In genomic region chr11:113773416-113774173, GRCh38 we compare ENCODE assay signal across 8 cellular contexts. TPM values are rescaled to one million over a fixed set of nuclear protein-coding genes. Genes with fewer than 3 reads are reported as not detected.
A peak's percentile ranks its signal among the peaks of the same experiment; 100 is the strongest.
DNase-seq lines count a peak whose midpoint lies in the region; ATAC-seq, FAIRE-seq and TF ChIP-seq lines count a peak whose summit lies in the region.

ZW10 (minus strand) TSS chr11:113773692; CDS start chr11:113773666, 26 bp downstream.

- in situ Hi-C loops in IMR-90 (cut with MboI; ENCODE audit: low sequenced_read_pairs): no loop called here

- POLR2A ChIA-PET in IMR-90 (lab: Charles Lee; ENCODE audit: unreplicated experiment): no interaction called here
- POLR2A ChIA-PET in OCI-LY7 (lab: Charles Lee): interaction anchor here (1.2 kb wide), 1 partner anchor 154 kb away, joined by 3 read pairs; no protein-coding TSS in a partner anchor
- POLR2A ChIA-PET in endothelial cell of umbilical vein (lab: Charles Lee): interaction anchor here (0.7 kb wide), 1 partner anchor 83 kb away, joined by 3 read pairs; no protein-coding TSS in a partner anchor

- BruUV-seq in IMR-90 (replicated peaks; lab: Mats Ljungman, UMichigan): no TSS peak
- no TSS peak for BruUV-seq in OCI-LY7 (replicated peaks; lab: Mats Ljungman, UMichigan)
- BruUV-seq in endothelial cell of umbilical vein (replicated peaks; lab: Mats Ljungman, UMichigan): TSS peak; percentile 39

- 0 out of 2 replicates have a peak within 1 kb of the TSS, but pooled peaks have one; percentile 44 for H4K5ac ChIP-seq in IMR-90 (ENCODE audit: low read depth, low read length)

- H3K4me3 ChIP-seq in IMR-90 (ENCODE audit: insufficient read depth, low read depth, low read length): peak within 1 kb of the TSS; percentile 90
- H3K4me3 ChIP-seq in OCI-LY7 (ENCODE audit: low read depth, low read length, poor library complexity, severe bottlenecking): peak within 1 kb of the TSS; percentile 99
- peak within 1 kb of the TSS; percentile 61 to 97 (median 87) for H3K4me3 ChIP-seq in endothelial cell of umbilical vein (replicated peaks in 1 of 3; ENCODE audit: insufficient read depth in 1 of 3, low read depth in 1 of 3, low read length in 3 of 3)

- 0% methylated on average over 15 of the region's 46 CpGs; no CpG with 5 or more reads in 1 of the 2 experiments for WGBS in IMR-90 (ENCODE audit: extremely low coverage in 2 of 2, insufficient read length in 1 of 2), 2 experiments

- DNase-seq in DMS153 (lab: John Stamatoyannopoulos, UW) (peak; percentile 93), IMR-90 (peak; percentile 96), OCI-LY7 (ENCODE audit: low spot score) (peak; percentile 94), activated T-cell treated with anti-CD3 and anti-CD28 coated beads for 1 hour (ENCODE audit: low read depth) (peak; percentile 86), endothelial cell of umbilical vein (ENCODE audit: low read depth, low spot score) (peak; percentile 99), midbrain (lab: John Stamatoyannopoulos, UW) (peak; percentile 96)
- DNase-seq in stimulated activated CD8-positive, alpha-beta memory T cell treated with anti-CD3 and anti-CD28 coated beads, Interleukin-2, amount 100 ng/mL, for 1 hour (ENCODE audit: low read depth in 2 of 2): peak; percentile 80 to 83

- peak within 1 kb of the TSS; percentile 65; the same call in 1 of the 2 replicates for H3K18ac ChIP-seq in IMR-90 (ENCODE audit: low read depth, low read length)

- peak; percentile 99 for ATAC-seq in GM21528 (IDR thresholded peaks at IDR 0.05; ENCODE audit: low FRiP score, unreplicated experiment)
- peak; percentile 100 for ATAC-seq in IMR-90 (ENCODE audit: low read depth)

- H3K27me3 ChIP-seq in IMR-90 (ENCODE audit: control insufficient read depth, insufficient read depth, low read length) (peaks cover 3% of the 10 kb centered on the region), endothelial cell of umbilical vein (ENCODE audit: control insufficient read depth in 2 of 2, insufficient read depth in 2 of 2, low read length in 2 of 2) (peaks cover 11 to 22% of the 10 kb centered on the region in 2 experiments)

- H3K79me2 ChIP-seq in OCI-LY7 (ENCODE audit: insufficient read depth, low read depth, low read length) (peaks cover 24% of the 10 kb centered on the region; the same call in 1 of the 2 replicates), endothelial cell of umbilical vein (ENCODE audit: control insufficient read depth, insufficient read depth, low read length) (peaks cover 24% of the 10 kb centered on the region)

- no peak for TF ChIP-seq RAD21 in IMR-90 (IDR thresholded peaks at IDR 0.05; ENCODE audit: low read length)

- no peaks in the 10 kb centered on the region; the same call in 1 of the 2 replicates for H3K36me3 ChIP-seq in IMR-90 (ENCODE audit: control insufficient read depth, insufficient read depth, low read length)
- H3K36me3 ChIP-seq in OCI-LY7 (ENCODE audit: insufficient read depth, low read length): peaks cover 27% of the 10 kb centered on the region; the same call in 1 of the 2 replicates
- H3K36me3 ChIP-seq in endothelial cell of umbilical vein (ENCODE audit: control insufficient read depth in 2 of 2, extremely low read depth in 1 of 2, insufficient read depth in 2 of 2, low read length in 2 of 2): no peaks in the 10 kb centered on the region

- H2BK120ac ChIP-seq in IMR-90 (ENCODE audit: low read depth, low read length): peak within 1 kb of the TSS; percentile 15; the same call in 1 of the 2 replicates

- H3K79me1 ChIP-seq in IMR-90 (ENCODE audit: low read depth in 1 of 2, low read length in 2 of 2): peaks cover 6 to 23% of the 10 kb centered on the region in 2 experiments

- dilution Hi-C loops in IMR-90 (cut with HindIII; ENCODE audit: low sequenced_read_pairs, unreplicated experiment) (no loop called here), endothelial cell of umbilical vein (cut with MboI; ENCODE audit: extremely low pct_ligation_motif_present, low sequenced_read_pairs) (no loop called here)

- peak within 1 kb of the TSS; percentile 85 for H3K14ac ChIP-seq in IMR-90 (replicated peaks; ENCODE audit: low read depth, low read length)

- peak within 1 kb of the TSS; percentile 45 to 92; a peak in 3 of 4 replicates for H4K8ac ChIP-seq in IMR-90 (ENCODE audit: low read depth in 2 of 2, low read length in 2 of 2)

- H4K91ac ChIP-seq in IMR-90 (ENCODE audit: insufficient read depth, low read depth, low read length): peak within 1 kb of the TSS; percentile 50; the same call in 1 of the 2 replicates

- peak within 1 kb of the TSS; percentile 35; the same call in 1 of the 3 replicates for H2BK15ac ChIP-seq in IMR-90 (ENCODE audit: low read depth, low read length)

- H2BK5ac ChIP-seq in IMR-90 (ENCODE audit: low read depth, low read length, poor library complexity, severe bottlenecking): peak within 1 kb of the TSS; percentile 82

- peak; percentile 93 for FAIRE-seq in endothelial cell of umbilical vein (lab: Jason Lieb, UNC)

- H3K9me1 ChIP-seq in IMR-90 (ENCODE audit: insufficient read depth, low read length): no peaks in the 10 kb centered on the region
- no peaks in the 10 kb centered on the region for H3K9me1 ChIP-seq in endothelial cell of umbilical vein (replicated peaks; ENCODE audit: control insufficient read depth, extremely low read depth, insufficient read depth, low read length)

- no peaks in the 10 kb centered on the region for H3K9me2 ChIP-seq in OCI-LY7 (ENCODE audit: insufficient read depth, low read length)

- H3K27ac ChIP-seq in IMR-90 (ENCODE audit: insufficient read depth, low read length): peak within 1 kb of the TSS; percentile 72
- H3K27ac ChIP-seq in OCI-LY7 (ENCODE audit: low read depth, low read length, poor library complexity, severe bottlenecking): peak within 1 kb of the TSS; percentile 41
- peak within 1 kb of the TSS; percentile 75 for H3K27ac ChIP-seq in endothelial cell of umbilical vein (ENCODE audit: insufficient read depth, low read depth, low read length)

- H3K4me2 ChIP-seq in IMR-90 (ENCODE audit: low read depth, low read length): peak within 1 kb of the TSS; percentile 90
- peak within 1 kb of the TSS; percentile 72 for H3K4me2 ChIP-seq in OCI-LY7 (ENCODE audit: low read length)
- peak within 1 kb of the TSS; percentile 59 for H3K4me2 ChIP-seq in endothelial cell of umbilical vein (ENCODE audit: insufficient read depth, low read length)

- CTCF ChIA-PET in IMR-90 (lab: Yijun Ruan, JAX): interaction anchor here (0.8 to 1.2 kb wide), 2 partner anchors 26 to 1522 kb away, joined by 3 to 4 read pairs; no protein-coding TSS in a partner anchor
- CTCF ChIA-PET in OCI-LY7 (lab: Charles Lee; ENCODE audit: unreplicated experiment): no interaction called here
- CTCF ChIA-PET in endothelial cell of umbilical vein (lab: Charles Lee): interaction anchor here (0.6 to 2.9 kb wide), 26 partner anchors 8 to 488 kb away, joined by 3 to 19 read pairs (median 4); partner anchors contain the start of genes TTC12 and USP28

- H4K20me1 ChIP-seq in IMR-90 (ENCODE audit: insufficient read depth, low read length) (no peaks in the 10 kb centered on the region), OCI-LY7 (ENCODE audit: insufficient read depth, low read length) (no peaks in the 10 kb centered on the region), endothelial cell of umbilical vein (replicated peaks; ENCODE audit: control insufficient read depth, extremely low read depth, insufficient read depth, low read length) (no peaks in the 10 kb centered on the region)

- peak within 1 kb of the TSS; percentile 39; the same call in 1 of the 2 replicates for H3K23ac ChIP-seq in IMR-90 (ENCODE audit: low read depth, low read length)

- H3K4me1 ChIP-seq in IMR-90 (ENCODE audit: control insufficient read depth, insufficient read depth, low read length) (peaks cover 2% of the 10 kb centered on the region; the same call in 1 of the 2 replicates), OCI-LY7 (ENCODE audit: insufficient read depth, low read length, poor library complexity, severe bottlenecking) (peaks cover 20% of the 10 kb centered on the region), endothelial cell of umbilical vein (ENCODE audit: control insufficient read depth, extremely low read depth, insufficient read depth, low read length) (peaks cover 6% of the 10 kb centered on the region)

- TF ChIP-seq POLR2A in IMR-90 (IDR thresholded peaks at IDR 0.05; ENCODE audit: low read depth, low read length) (peak; percentile 61; the same call in 1 of the 2 replicates), endothelial cell of umbilical vein (IDR thresholded peaks at IDR 0.05; ENCODE audit: low read depth, low read length) (peak; percentile 71)

- H2BK20ac ChIP-seq in IMR-90 (ENCODE audit: low read depth, low read length): no peak within 1 kb of the TSS; the same call in 1 of the 2 replicates

- no peak within 1 kb of the TSS for H2AK5ac ChIP-seq in IMR-90 (ENCODE audit: low read depth, low read length)

- H3K9me3 ChIP-seq in IMR-90 (ENCODE audit: control insufficient read depth, insufficient read depth, low read length) (no peaks in the 10 kb centered on the region), OCI-LY7 (ENCODE audit: low read length) (no peaks in the 10 kb centered on the region), endothelial cell of umbilical vein (replicated peaks; ENCODE audit: control insufficient read depth, insufficient read depth, low read length) (no peaks in the 10 kb centered on the region)

- H2AFZ ChIP-seq in IMR-90 (replicated peaks; ENCODE audit: low read length, poor library complexity) (peak within 1 kb of the TSS; percentile 98), OCI-LY7 (ENCODE audit: low read length) (peak within 1 kb of the TSS; percentile 96), endothelial cell of umbilical vein (ENCODE audit: low read depth, low read length) (peak within 1 kb of the TSS; percentile 62)

- peak within 1 kb of the TSS; percentile 94 for H2AK9ac ChIP-seq in IMR-90 (replicated peaks; ENCODE audit: low read depth, low read length, poor library complexity)

- H3K56ac ChIP-seq in IMR-90 (ENCODE audit: extremely low read depth, insufficient read depth, low read length): peak within 1 kb of the TSS; percentile 84

- TF ChIP-seq CTCF in IMR-90 (conservative IDR thresholded peaks at IDR 0.05; ENCODE audit: low read depth, low read length): peak; percentile 83
- TF ChIP-seq CTCF in OCI-LY7 (conservative IDR thresholded peaks at IDR 0.05; ENCODE audit: low read length): peak; percentile 98
- peak; percentile 67 to 75 for TF ChIP-seq CTCF in endothelial cell of umbilical vein (IDR thresholded peaks at IDR 0.05; ENCODE audit: extremely low read depth in 1 of 2, insufficient read depth in 1 of 2, low read depth in 1 of 2, low read length in 2 of 2)

- intact Hi-C loops in IMR-90 (cut with micrococcal nuclease) (loop anchor here (1.0 kb wide), 1 partner anchor 489 kb away; no protein-coding TSS in a partner anchor), OCI-LY7 (cut with micrococcal nuclease; ENCODE audit: unreplicated experiment) (loop anchor here (2.0 kb wide), 1 partner anchor 101 kb away; the partner anchor contains the start of gene USP28), endothelial cell of umbilical vein (cut with micrococcal nuclease) (loop anchor here (1.0 to 10.0 kb wide), 5 partner anchors 102 to 629 kb away; partner anchors contain the start of genes ANKK1, C11orf71, RBM7 and TTC12)

- H3K4ac ChIP-seq in IMR-90 (ENCODE audit: low read depth, low read length): peak within 1 kb of the TSS; percentile 75

- H3K9ac ChIP-seq in IMR-90 (ENCODE audit: low read depth, low read length): peak within 1 kb of the TSS; percentile 90
- peak within 1 kb of the TSS; percentile 89 for H3K9ac ChIP-seq in endothelial cell of umbilical vein (replicated peaks; ENCODE audit: extremely low read depth, insufficient read depth, low read length)

RNA-seq across cellular contexts. Expression of gene ZW10, which starts in this region (rescaled TPM):
- 30.6 and 33.3 TPM in 2 replicates for total RNA-seq in IMR-90 (2012; rRNA removed)
- 8.0 and 10.3 TPM in 2 replicates for polyA plus RNA-seq in IMR-90 (2012; rRNA removed)
- 2.0 and 2.6 TPM in 2 replicates for polyA plus RNA-seq in IMR-90 (2012; cell fraction: cytosol; rRNA removed)
- polyA plus RNA-seq in IMR-90 (2012; cell fraction: nucleus; rRNA removed; ENCODE audit: low replicate concordance): 0.86 and 5.1 TPM in 2 replicates
- total RNA-seq in OCI-LY7 (2014; rRNA removed; shearing (Covaris generic)): 15.9 and 18.9 TPM in 2 replicates
- 19.2 and 19.9 TPM in 2 replicates for total RNA-seq in OCI-LY7 (2022)
- 22.1 and 22.9 TPM in 2 replicates for total RNA-seq in endothelial cell of umbilical vein
- 6.4 and 7.5 TPM in 2 replicates for polyA plus RNA-seq in endothelial cell of umbilical vein
- polyA plus RNA-seq in endothelial cell of umbilical vein (2011; cell fraction: cytosol; rRNA removed): 12.4 TPM in 2 replicates
- polyA plus RNA-seq in endothelial cell of umbilical vein (2011; cell fraction: nucleus; rRNA removed): 11.2 and 13.0 TPM in 2 replicates
- polyA plus RNA-seq in endothelial cell of umbilical vein (2012): 17.0 and 24.8 TPM in 2 replicates
- polyA minus RNA-seq in endothelial cell of umbilical vein: 14.8 and 14.9 TPM in 2 replicates
- 13.6 TPM for polyA minus RNA-seq in endothelial cell of umbilical vein (2011; cell fraction: cytosol; rRNA and poly(A)+ RNA removed)
- polyA minus RNA-seq in endothelial cell of umbilical vein (2011; cell fraction: nucleus; rRNA and poly(A)+ RNA removed): 15.1 and 18.4 TPM in 2 replicates

Comparison
In these comparisons a context has a peak if more than half of its experiments do, and no peak if none do; other contexts are left out.
1. Peak in every context shown above with its lines: DNase-seq, ATAC-seq, H3K4me3 ChIP-seq and H3K27ac ChIP-seq.